Comparison of ENCODE assay signal across 13 cellular contexts in the genomic region with DNA sequence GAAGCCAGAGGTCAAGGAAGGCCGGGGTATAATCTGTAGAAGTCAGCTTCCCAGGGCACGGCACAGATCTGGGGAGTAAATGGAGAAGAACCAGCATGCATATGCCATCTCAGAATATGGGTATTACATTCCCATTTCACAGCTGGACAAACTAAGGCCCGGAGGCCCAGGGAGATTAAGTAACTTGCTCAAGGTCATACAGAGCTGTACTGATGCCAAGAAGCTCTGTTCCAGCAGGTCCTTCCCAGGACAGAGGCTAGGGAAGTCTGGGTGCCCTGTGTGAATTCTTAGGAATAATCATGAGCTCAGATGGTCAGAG. TPM values are rescaled to one million over a fixed set of nuclear protein-coding genes. Genes with fewer than 3 reads are reported as not detected.
A peak's percentile ranks its signal among the peaks of the same experiment; 100 is the strongest.
DNase-seq lines count a peak whose midpoint lies in the region; ATAC-seq and TF ChIP-seq lines count a peak whose summit lies in the region.
"Had no signal": no experiment of that assay in that cellular context is flagged by ENCODE, and none has a peak within 500 bp of the region (broad histone marks: within the 10 kb centered on the region; RNA-seq: fewer than 3 reads in every experiment).

No MANE protein-coding gene starts in this region.

- no peaks in the 10 kb centered on the region for H3K27me3 ChIP-seq in stomach

- peak; percentile 20 for DNase-seq in EH (ENCODE audit: low read depth)
- no peak for DNase-seq in caudate nucleus (lab: John Stamatoyannopoulos, UW)
- no peak for DNase-seq in stomach
- DNase-seq in HT-29 (ENCODE audit: low spot score): no peak
- DNase-seq in EL: no peak
- DNase-seq: cerebellar nuclear complex, NCI-H1105 treated with DMSO at 0.1 percent for 48 hours, T-helper 1 cell had no signal

- TF ChIP-seq POLR2A in stomach (IDR thresholded peaks at IDR 0.05): no peak

- intact Hi-C loops in stomach (cut with DNase I; ENCODE audit: low total_unique reads): no loop called here

- TF ChIP-seq EP300 in stomach (IDR thresholded peaks at IDR 0.05): no peak

- TF ChIP-seq CTCF in stomach (IDR thresholded peaks at IDR 0.05): no peak

- no peaks in the 10 kb centered on the region for H3K9me3 ChIP-seq in mesodermal cell (ENCODE audit: control insufficient read depth, low read length)
- no peaks in the 10 kb centered on the region for H3K9me3 ChIP-seq in stomach

- ATAC-seq in GM21717 (IDR thresholded peaks at IDR 0.05; ENCODE audit: unreplicated experiment) (no peak), HG02840 (IDR thresholded peaks at IDR 0.05; ENCODE audit: low FRiP score, unreplicated experiment) (no peak)
- ATAC-seq: stimulated activated memory B cell treated with anti-CD40 and anti-IgM and Interleukin-4, amounts not matched to agents 10 μg/mL and 1 μg/mL and 100 μg/mL, for 72 hours had no signal

- 67 to 75% methylated on average over 2 of the region's 3 CpGs for WGBS in mesodermal cell (ENCODE audit: insufficient coverage in 2 of 2), 2 experiments
- WGBS in stomach, 5 donors: 48 to 70% (median 62%) methylated on average over 3 of the region's 3 CpGs

- H3K36me3 ChIP-seq in mesodermal cell (ENCODE audit: control insufficient read depth, insufficient read depth, low read length): peaks cover 50% of the 10 kb centered on the region
- no peaks in the 10 kb centered on the region for H3K36me3 ChIP-seq in stomach

- peaks cover 86% of the 10 kb centered on the region for H3K4me1 ChIP-seq in mesodermal cell (ENCODE audit: control insufficient read depth, insufficient read depth, low read length, poor library complexity, severe bottlenecking)
- peaks cover 4 to 51% (median 28%) of the 10 kb centered on the region in 4 donors for H3K4me1 ChIP-seq in stomach

- H3K27ac ChIP-seq in caudate nucleus (ENCODE audit: low read depth, low read length): peak overlapping the region; percentile 69
- peak overlapping the region; percentile 94 for H3K27ac ChIP-seq in mesodermal cell (ENCODE audit: low read depth, low read length, severe bottlenecking)
- H3K27ac ChIP-seq in stomach: peak overlapping the region in 3 of 5 donors; percentile 48 to 64 (median 56)
- H3K27ac ChIP-seq: VCaP had no signal

- H3K4me3 ChIP-seq in mesodermal cell (ENCODE audit: extremely low read depth, insufficient read depth, low read length, poor library complexity, severe bottlenecking): no peak overlapping the region
- H3K4me3 ChIP-seq in stomach: no peak overlapping the region

RNA-seq across cellular contexts. Expression of gene COL27A1, which starts 19.2 kb away (rescaled TPM):
- 39.0 TPM for polyA plus RNA-seq in mesodermal cell (2013, experiment 1 of 2)
- polyA plus RNA-seq in mesodermal cell (2013, experiment 2 of 2): 31.8 TPM
- total RNA-seq in stomach: 10 to 100 TPM in 3 of 5 donors, 1 to 10 TPM in 2; 2.9 to 26.3 (median 21.1) TPM
- 1 to 10 TPM; 3.4 to 7.1 (median 5.6) TPM for polyA plus RNA-seq in stomach
- 14.5 and 17.6 TPM in 2 replicates for total RNA-seq in HT-29 (2014; rRNA removed; shearing (Covaris generic))
